8 cellular contexts compared by ENCODE assay signal in genomic region chr3:186108941-186109865, GRCh38. TPM values are rescaled to one million over a fixed set of nuclear protein-coding genes. Genes with fewer than 3 reads are reported as not detected.
DNase-seq lines count a peak whose midpoint lies in the region; ATAC-seq and TF ChIP-seq lines count a peak whose summit lies in the region.

Gene ETV5, minus strand, starts transcription at chr3:186109089. Its CDS starts 3,221 bp downstream, at chr3:186105868.

- ATAC-seq in GM21737 (IDR thresholded peaks at IDR 0.05; ENCODE audit: unreplicated experiment), result peak; percentile 96
- peak; percentile 95 for ATAC-seq in Panc1
- peak; percentile 98 for ATAC-seq in esophagus mucosa

- H3K27ac ChIP-seq in Panc1 (ENCODE audit: low read length), result peak within 1 kb of the TSS; percentile 81

- H3K9me3 ChIP-seq in Panc1 (ENCODE audit: control insufficient read depth, insufficient read depth, low read depth, low read length) (no peaks in the 10 kb centered on the region), mucosa of stomach (ENCODE audit: control insufficient read depth, low read length) (no peaks in the 10 kb centered on the region)

- POLR2A ChIA-PET in Panc1 (lab: Charles Lee), result interaction anchor here (0.6 kb wide), 1 partner anchor 28 kb away, joined by 4 read pairs; no protein-coding TSS in a partner anchor

- in situ Hi-C loops in Panc1 (cut with HindIII; ENCODE audit: low pct_unique_long_range_greater_than_20kb, low sequenced_read_pairs), result no loop called here

- H3K4me1 ChIP-seq in Panc1 (ENCODE audit: control insufficient read depth, insufficient read depth, low read length) (peaks cover 28% of the 10 kb centered on the region), mucosa of stomach (ENCODE audit: control insufficient read depth, insufficient read depth, low read length) (peaks cover 16% of the 10 kb centered on the region)

- intact Hi-C loops in Panc1 (cut with micrococcal nuclease; ENCODE audit: unreplicated experiment), result loop anchor here (5.0 kb wide), 2 partner anchors 127 to 133 kb away; no protein-coding TSS in a partner anchor

- TF ChIP-seq CTCF in Panc1 (IDR thresholded peaks at IDR 0.05), result no peak

- H3K36me3 ChIP-seq in Panc1 (ENCODE audit: control insufficient read depth, insufficient read depth, low read length), result no peaks in the 10 kb centered on the region; the same call in 1 of the 2 replicates
- H3K36me3 ChIP-seq in mucosa of stomach (ENCODE audit: control insufficient read depth, insufficient read depth, low read length), result no peaks in the 10 kb centered on the region

- DNase-seq in DMS79 (lab: John Stamatoyannopoulos, UW) (peak; percentile 98), KG1 (lab: John Stamatoyannopoulos, UW) (peak; percentile 93), Panc1 (ENCODE audit: low read depth, low spot score) (peak; percentile 97), activated T-helper 1 cell treated with Interleukin-2 at 50 U/mL for 16 hours (ENCODE audit: low read depth) (peak; percentile 68)
- DNase-seq in stimulated activated CD8-positive, alpha-beta memory T cell treated with anti-CD3 and anti-CD28 coated beads, Interleukin-4, amount 100 ng/mL, for 48 hours, result peak; percentile 94

- CTCF ChIA-PET in Panc1 (lab: Charles Lee), result interaction anchor here (0.6 kb wide), 2 partner anchors 11 to 165 kb away, joined by 3 to 10 read pairs; no protein-coding TSS in a partner anchor

- H3K27me3 ChIP-seq in Panc1 (ENCODE audit: control insufficient read depth, insufficient read depth, low read length) (0 out of 2 replicates have a peak, but pooled peaks cover 2% of the 10 kb centered on the region), mucosa of stomach (ENCODE audit: control insufficient read depth, insufficient read depth, low read length) (peaks cover 12% of the 10 kb centered on the region)

- peak within 1 kb of the TSS; percentile 66 for H3K9ac ChIP-seq in mucosa of stomach (ENCODE audit: low read length)

- H3K4me3 ChIP-seq in Panc1 (ENCODE audit: low read depth in 2 of 2, low read length in 2 of 2), result peak within 1 kb of the TSS; percentile 91 to 95
- H3K4me3 ChIP-seq in mucosa of stomach (ENCODE audit: low read length), result peak within 1 kb of the TSS; percentile 39

- TSS peak; percentile 83 for BruUV-seq in Panc1 (replicated peaks; lab: Mats Ljungman, UMichigan)

RNA-seq across cellular contexts. Expression of gene ETV5, which starts in this region (rescaled TPM):
- 79.3 TPM for total RNA-seq in Panc1 (2021; ENCODE audit: unreplicated experiment)
- 43.0 TPM for polyA plus RNA-seq in Panc1 (2012; ENCODE audit: insufficient read length)
- 4.3 TPM for total RNA-seq in esophagus mucosa

Comparison
In these comparisons a context has a peak if more than half of its experiments do, and no peak if none do; other contexts are left out.
1. Peak in every context shown above with its lines: DNase-seq, ATAC-seq, H3K4me3 ChIP-seq and H3K27ac ChIP-seq.
2. RNA of gene ETV5 (total RNA-seq): 79.3 TPM in Panc1 (single experiment); 4.3 TPM in esophagus mucosa (single experiment); every median in the first group is over 10 times any median in the second.